8 cellular contexts compared by ENCODE assay signal in genomic region chr4:45831692-45832091, GRCh38.
"Had no signal": no experiment of that assay in that cellular context is flagged by ENCODE, and none has a peak within 500 bp of the region (broad histone marks: within the 10 kb centered on the region; RNA-seq: fewer than 3 reads in every experiment).

No MANE protein-coding gene starts in this region.

- DNase-seq: H9, HCEC 1CT, IMR-90 had no signal

- FAIRE-seq: H1, H54, HTR-8/SVneo, K562 had no signal

- H3K4me2 ChIP-seq: GM23338 had no signal

- H3K4me3 ChIP-seq: GM23338, K562 had no signal

- ATAC-seq: GM23338, K562 had no signal

- H2AFZ ChIP-seq: GM23338 had no signal
